7 cellular contexts compared by ENCODE assay signal in genomic region chr15:40942337-40942854, GRCh38. TPM values are rescaled to one million over a fixed set of nuclear protein-coding genes. Genes with fewer than 3 reads are reported as not detected.
DNase-seq lines count a peak whose midpoint lies in the region; ATAC-seq, FAIRE-seq and TF ChIP-seq lines count a peak whose summit lies in the region.

No MANE protein-coding gene starts in this region.

- TF ChIP-seq EP300 in neural cell (conservative IDR thresholded peaks at IDR 0.05; ENCODE audit: poor library complexity, severe bottlenecking): no peak

- intact Hi-C loops in HCT116 (cut with micrococcal nuclease) (no loop called here), OCI-LY7 (cut with micrococcal nuclease; ENCODE audit: unreplicated experiment) (no loop called here)

- WGBS in endodermal cell (ENCODE audit: insufficient coverage in 1 of 2, insufficient read length in 1 of 2), 2 experiments: 62 to 68% methylated on average over 9 to 15 of the region's 15 CpGs

- H3K79me2 ChIP-seq in HCT116 (ENCODE audit: insufficient read depth, low read length) (no peaks in the 10 kb centered on the region), OCI-LY7 (ENCODE audit: insufficient read depth, low read depth, low read length) (no peaks in the 10 kb centered on the region), neural cell (replicated peaks; ENCODE audit: insufficient read depth, low read length) (no peaks in the 10 kb centered on the region)

- H3K4me3 ChIP-seq in HCT116 (replicated peaks in 1 of 2; ENCODE audit: low read depth in 1 of 2, low read length in 2 of 2) (peak overlapping the region; percentile 43 to 60), OCI-LY7 (ENCODE audit: low read depth, low read length, poor library complexity, severe bottlenecking) (peak overlapping the region; percentile 68), endodermal cell (ENCODE audit: low read length) (peak overlapping the region; percentile 70), neural cell (ENCODE audit: low read length) (peak overlapping the region; percentile 53)

- no peaks in the 10 kb centered on the region for H3K9me3 Mint-ChIP-seq in endodermal cell

- H3K4me1 Mint-ChIP-seq in endodermal cell: peaks cover 9% of the 10 kb centered on the region

- TF ChIP-seq RAD21 in HCT116 (IDR thresholded peaks at IDR 0.05; ENCODE audit: low read depth) (no peak), neural cell (conservative IDR thresholded peaks at IDR 0.05) (no peak)

- FAIRE-seq in H54 (lab: Jason Lieb, UNC): no peak

- H2AFZ ChIP-seq in HCT116 (ENCODE audit: low read depth, low read length, poor library complexity, severe bottlenecking): peak overlapping the region; percentile 46
- peak overlapping the region; percentile 97 for H2AFZ ChIP-seq in OCI-LY7 (ENCODE audit: low read length)
- H2AFZ ChIP-seq in neural cell (ENCODE audit: low read depth, low read length): no peak overlapping the region

- no peaks in the 10 kb centered on the region for H3F3A ChIP-seq in neural cell (ENCODE audit: insufficient read depth, low read length, poor library complexity, severe bottlenecking)

- no peak overlapping the region for H3K27ac Mint-ChIP-seq in endodermal cell

- H3K36me3 ChIP-seq in HCT116 (ENCODE audit: control insufficient read depth in 1 of 2, insufficient read depth in 2 of 2, low read length in 2 of 2) (no peaks in the 10 kb centered on the region), OCI-LY7 (ENCODE audit: insufficient read depth, low read length) (no peaks in the 10 kb centered on the region), endodermal cell (ENCODE audit: control insufficient read depth, insufficient read depth, low read length) (no peaks in the 10 kb centered on the region), neural cell (ENCODE audit: insufficient read depth, low read length) (no peaks in the 10 kb centered on the region)

- H3K4me1 ChIP-seq in HCT116 (ENCODE audit: control insufficient read depth in 1 of 2, insufficient read depth in 2 of 2, low read length in 2 of 2) (peaks cover 17 to 18% of the 10 kb centered on the region in 2 experiments; a peak in 3 of 4 replicates), OCI-LY7 (ENCODE audit: insufficient read depth, low read length, poor library complexity, severe bottlenecking) (peaks cover 40% of the 10 kb centered on the region), endodermal cell (ENCODE audit: control insufficient read depth, insufficient read depth, low read length) (no peaks in the 10 kb centered on the region)

- H4K20me1 ChIP-seq in HCT116 (ENCODE audit: insufficient read depth) (no peaks in the 10 kb centered on the region), OCI-LY7 (ENCODE audit: insufficient read depth, low read length) (no peaks in the 10 kb centered on the region), neural cell (ENCODE audit: insufficient read depth) (no peaks in the 10 kb centered on the region)

- TF ChIP-seq POLR2A in HCT116 (IDR thresholded peaks at IDR 0.05; ENCODE audit: borderline replicate concordance, extremely low read depth, insufficient read depth, insufficient read length): no peak
- TF ChIP-seq POLR2A in H54 (IDR thresholded peaks at IDR 0.05; ENCODE audit: low read depth, low read length): no peak

- CTCF ChIA-PET in HCT116 (lab: Charles Lee): interaction anchor here (1.0 to 2.7 kb wide), 8 partner anchors 9 to 289 kb away, joined by 3 to 36 read pairs (median 5); partner anchors contain the start of genes CHAC1, CHP1 and DLL4
- CTCF ChIA-PET in OCI-LY7 (lab: Charles Lee; ENCODE audit: unreplicated experiment): interaction anchor here (0.5 to 1.8 kb wide), 5 partner anchors 12 to 1139 kb away, joined by 3 to 9 read pairs (median 3); no protein-coding TSS in a partner anchor

- POLR2A ChIA-PET in HCT116 (lab: Charles Lee): interaction anchor here (1.0 to 5.7 kb wide), 3 partner anchors 10 to 13 kb away, joined by 4 to 39 read pairs (median 39); partner anchors contain the start of genes CHAC1 and DLL4
- POLR2A ChIA-PET in OCI-LY7 (lab: Charles Lee): interaction anchor here (0.6 to 3.6 kb wide), 5 partner anchors 9 to 353 kb away, joined by 4 to 36 read pairs (median 5); partner anchors contain the start of gene CHAC1

- no peak for TF ChIP-seq CTCF in HCT116 (IDR thresholded peaks at IDR 0.05 in 2 of 3, conservative IDR thresholded peaks at IDR 0.05 in 1 of 3; ENCODE audit: borderline replicate concordance in 1 of 3, insufficient read depth in 1 of 3, low read depth in 2 of 3, low read length in 2 of 3)
- no peak for TF ChIP-seq CTCF in OCI-LY7 (conservative IDR thresholded peaks at IDR 0.05; ENCODE audit: low read length)
- no peak for TF ChIP-seq CTCF in endodermal cell (conservative IDR thresholded peaks at IDR 0.05)
- no peak for TF ChIP-seq CTCF in neural cell (IDR thresholded peaks at IDR 0.05; ENCODE audit: poor library complexity, severe bottlenecking)

- H3K9me2 ChIP-seq in HCT116 (ENCODE audit: insufficient read depth) (no peaks in the 10 kb centered on the region), OCI-LY7 (ENCODE audit: insufficient read depth, low read length) (no peaks in the 10 kb centered on the region), neural cell (ENCODE audit: insufficient read depth, low read length) (no peaks in the 10 kb centered on the region)

- H3K9ac ChIP-seq in HCT116 (ENCODE audit: low read length) (peak overlapping the region; percentile 73), endodermal cell (ENCODE audit: extremely low read depth, low read length, poor library complexity, severe bottlenecking) (no peak overlapping the region), neural cell (ENCODE audit: low read length) (peak overlapping the region; percentile 49)

- no peaks in the 10 kb centered on the region for H3K36me3 Mint-ChIP-seq in endodermal cell (ENCODE audit: low read depth)

- H3K9me3 ChIP-seq in HCT116 (ENCODE audit: control insufficient read depth in 1 of 2, insufficient read depth in 1 of 2, low read depth in 1 of 2, low read length in 2 of 2) (no peaks in the 10 kb centered on the region), OCI-LY7 (ENCODE audit: low read length) (no peaks in the 10 kb centered on the region), endodermal cell (ENCODE audit: control insufficient read depth, low read length) (no peaks in the 10 kb centered on the region), neural cell (ENCODE audit: low read length) (no peaks in the 10 kb centered on the region)

- no peak for DNase-seq in HCT116 (ENCODE audit: low read depth, low spot score)
- DNase-seq in OCI-LY7 (ENCODE audit: low spot score): no peak
- no peak for DNase-seq in endodermal cell
- no peak for DNase-seq in H54 (ENCODE audit: insufficient read length, low spot score)
- no peak for DNase-seq in GM03348 (ENCODE audit: low spot score)

- RAD21 ChIA-PET in HCT116 (lab: Charles Lee; ENCODE audit: low non-redundant PET in 1 of 2, low total read pairs in 2 of 2, uncharacterized antibody in 2 of 2, unreplicated experiment in 2 of 2): interaction anchor here (1.0 to 1.6 kb wide), 2 partner anchors 14 to 243 kb away, joined by 3 to 4 read pairs; partner anchors contain the start of gene DLL4 (in 1 of the 2)

- H3K27me3 ChIP-seq in HCT116 (ENCODE audit: insufficient read depth, low read length): no peaks in the 10 kb centered on the region
- H3K27me3 ChIP-seq in endodermal cell (ENCODE audit: control insufficient read depth, insufficient read depth, low read length, poor library complexity, severe bottlenecking): peaks cover 16% of the 10 kb centered on the region
- H3K27me3 ChIP-seq in neural cell (ENCODE audit: insufficient read depth, low read depth, low read length): peaks cover 7% of the 10 kb centered on the region

- H3K4me3 Mint-ChIP-seq in endodermal cell: peak overlapping the region; percentile 49

- H3K27ac ChIP-seq in HCT116 (ENCODE audit: low read depth, low read length): peak overlapping the region; percentile 72
- peak overlapping the region; percentile 2 for H3K27ac ChIP-seq in OCI-LY7 (ENCODE audit: low read depth, low read length, poor library complexity, severe bottlenecking)
- H3K27ac ChIP-seq in endodermal cell (ENCODE audit: low read depth, low read length): no peak overlapping the region
- H3K27ac ChIP-seq in neural cell (ENCODE audit: low read length): no peak overlapping the region

- ATAC-seq in HCT116: no peak
- ATAC-seq in GM18520 (IDR thresholded peaks at IDR 0.05; ENCODE audit: unreplicated experiment): no peak

- peaks cover 71% of the 10 kb centered on the region for H3K27me3 Mint-ChIP-seq in endodermal cell (ENCODE audit: insufficient read depth)

- TSS peak; percentile 69 for BruUV-seq in HCT116 (replicated peaks; lab: Mats Ljungman, UMichigan)
- BruUV-seq in OCI-LY7 (replicated peaks; lab: Mats Ljungman, UMichigan): TSS peak; percentile 76

- peak overlapping the region; percentile 97 for H3K4me2 ChIP-seq in HCT116 (ENCODE audit: low read length)
- H3K4me2 ChIP-seq in OCI-LY7 (ENCODE audit: low read length): peak overlapping the region; percentile 84
- no peak overlapping the region for H3K4me2 ChIP-seq in neural cell (ENCODE audit: low read length)

TF ChIP-seq in HCT116, 20 proteins besides CTCF, POLR2A, EP300 and RAD21 (continues in another document):
- TF ChIP-seq ZNF274 (IDR thresholded peaks at IDR 0.05; ENCODE audit: low read depth, low read length): no peak

TF ChIP-seq in neural cell, 6 proteins besides CTCF, POLR2A, EP300 and RAD21 (continues in another document):
- TF ChIP-seq SMC3 (conservative IDR thresholded peaks at IDR 0.05; ENCODE audit: poor library complexity): no peak
- no peak for TF ChIP-seq POLR2AphosphoS5 (IDR thresholded peaks at IDR 0.05)

RNA-seq across cellular contexts. Expression of gene CHAC1, which starts 10.9 kb away (rescaled TPM):
- total RNA-seq in HCT116 (2021; ENCODE audit: unreplicated experiment): 58.9 TPM
- polyA plus RNA-seq in HCT116 (2012): 70.2 and 93.5 TPM in 2 replicates
- 40.4 and 41.4 TPM in 2 replicates for total RNA-seq in OCI-LY7 (2014; rRNA removed; shearing (Covaris generic))
- total RNA-seq in OCI-LY7 (2022): 35.3 and 55.6 TPM in 2 replicates
- 1 to 10 TPM; 6.8 to 9.0 TPM for total RNA-seq in endodermal cell
- polyA plus RNA-seq in endodermal cell (2013, experiment 1 of 2): 28.5 TPM
- 11.2 TPM for polyA plus RNA-seq in endodermal cell (2013, experiment 2 of 2)
- polyA plus RNA-seq in neural cell: 3.6 and 7.0 TPM in 2 replicates
- 6.8 and 9.7 TPM in 2 replicates for polyA minus RNA-seq in neural cell

RNA-seq across cellular contexts. Expression of gene DLL4, which starts 13.3 kb away (rescaled TPM):
- 1.5 TPM for total RNA-seq in HCT116 (2021; ENCODE audit: unreplicated experiment)
- 1.0 and 1.2 TPM in 2 replicates for polyA plus RNA-seq in HCT116 (2012)
- 0.19 TPM in 1 of 2 replicates, not detected in the other for total RNA-seq in OCI-LY7 (2014; rRNA removed; shearing (Covaris generic))
- total RNA-seq in OCI-LY7 (2022): 0.15 TPM in 1 of 2 replicates, not detected in the other
- total RNA-seq in endodermal cell: under 1 TPM; 0.20 to 0.64 TPM
- polyA plus RNA-seq in endodermal cell (2013, experiment 1 of 2): 0.64 TPM
- polyA plus RNA-seq in endodermal cell (2013, experiment 2 of 2): 0.66 TPM
- 2.2 and 2.3 TPM in 2 replicates for polyA plus RNA-seq in neural cell
- polyA minus RNA-seq in neural cell: 2.2 and 2.7 TPM in 2 replicates

RNA-seq across cellular contexts. Expression of gene VPS18, which starts 48.1 kb away (rescaled TPM):
- 16.9 TPM for total RNA-seq in HCT116 (2021; ENCODE audit: unreplicated experiment)
- 9.3 and 10.0 TPM in 2 replicates for polyA plus RNA-seq in HCT116 (2012)
- 24.5 and 26.2 TPM in 2 replicates for total RNA-seq in OCI-LY7 (2014; rRNA removed; shearing (Covaris generic))
- total RNA-seq in OCI-LY7 (2022): 26.4 and 30.7 TPM in 2 replicates
- total RNA-seq in endodermal cell: 10 to 100 TPM; 26.6 to 29.0 TPM
- 14.6 TPM for polyA plus RNA-seq in endodermal cell (2013, experiment 1 of 2)
- 13.9 TPM for polyA plus RNA-seq in endodermal cell (2013, experiment 2 of 2)
- 13.8 and 16.7 TPM in 2 replicates for polyA plus RNA-seq in neural cell
- 43.4 and 55.8 TPM in 2 replicates for polyA minus RNA-seq in neural cell

Comparison
In these comparisons a context has a peak if more than half of its experiments do, and no peak if none do; other contexts are left out.
1. H3K27ac ChIP-seq: peak in HCT116 (single experiment) and OCI-LY7 (single experiment); none in endodermal cell (single experiment) and neural cell (single experiment).
2. Peak in every context shown above with its lines, with median percentiles within 50 percentile points of each other: H3K4me3 ChIP-seq.